ENCODE assay signal across 13 cellular contexts in the genomic region with DNA sequence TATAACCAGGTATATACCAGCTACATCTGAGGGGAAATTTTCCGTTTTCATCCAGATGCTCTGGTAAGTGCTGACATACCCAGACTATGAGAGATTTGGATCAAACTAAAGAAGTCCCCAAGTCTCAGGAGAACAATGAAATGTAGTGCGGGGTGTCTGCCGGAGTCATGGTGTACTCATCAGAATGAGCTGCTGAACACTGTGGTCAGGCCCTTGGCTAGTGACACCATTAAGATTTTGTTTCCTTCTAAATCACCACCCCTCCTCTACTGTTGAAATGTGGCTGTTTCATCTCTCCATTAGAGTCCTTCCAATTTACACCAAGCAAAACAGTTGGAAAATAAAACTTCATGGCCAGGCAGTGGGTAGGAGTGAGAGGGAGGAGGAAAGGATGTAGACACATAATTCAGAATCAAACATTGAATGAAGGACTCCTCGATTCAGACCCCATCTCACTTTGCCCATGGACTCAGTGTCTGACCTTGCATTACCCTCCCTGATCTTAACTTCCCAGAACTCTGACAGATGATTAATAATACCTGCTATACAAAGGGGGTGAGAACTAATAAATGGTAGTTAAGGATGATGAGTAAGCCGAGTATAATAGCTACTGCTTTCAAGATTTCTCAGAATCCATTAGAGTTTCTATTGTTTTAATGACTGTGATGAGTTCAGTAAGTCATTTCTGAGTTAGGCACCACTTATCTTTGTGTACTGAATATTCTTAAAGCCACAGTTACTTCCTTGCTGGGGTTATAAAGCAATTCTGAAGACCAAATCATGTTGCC.
DNase-seq lines count a peak whose midpoint lies in the region; ATAC-seq and TF ChIP-seq lines count a peak whose summit lies in the region.
"Had no signal": no experiment of that assay in that cellular context is flagged by ENCODE, and none has a peak within 500 bp of the region (broad histone marks: within the 10 kb centered on the region; RNA-seq: fewer than 3 reads in every experiment).

No MANE protein-coding gene starts in this region.

- H3K9me3 Mint-ChIP-seq in stimulated activated memory B cell treated with anti-CD40 and anti-IgM and Interleukin-4, amounts not matched to agents 10 μg/mL and 1 μg/mL and 100 μg/mL, for 72 hours, result peaks cover 18% of the 10 kb centered on the region
- H3K9me3 Mint-ChIP-seq: activated naive CD4-positive, alpha-beta T cell treated with anti-CD3 and anti-CD28 coated beads, Interleukin-2, amount 50 U/mL, for 24 hours had no signal

- H3K27me3 ChIP-seq in psoas muscle (ENCODE audit: insufficient read depth in 3 of 3, low read length in 2 of 3), result no peaks in the 10 kb centered on the region

- DNase-seq in ELR (ENCODE audit: low read depth) (peak; percentile 79), NCI-H2227 treated with DMSO at 0.1 percent for 48 hours (lab: John Stamatoyannopoulos, UW) (peak; percentile 43), epithelial cell of esophagus (ENCODE audit: low read depth) (peak; percentile 50), psoas muscle (no peak), OCI-M2 (lab: John Stamatoyannopoulos, UW; ENCODE audit: unreplicated experiment) (no peak), Kasumi-1 (lab: John Stamatoyannopoulos, UW) (no peak), GF-D8 (lab: John Stamatoyannopoulos, UW) (no peak)
- DNase-seq: NCI-H2081 had no signal

- TF ChIP-seq CTCF in epithelial cell of esophagus (IDR thresholded peaks at IDR 0.05; ENCODE audit: insufficient read depth, low read depth, low read length, missing control alignments) (no peak), psoas muscle (IDR thresholded peaks at IDR 0.05) (no peak)

- ATAC-seq in psoas muscle, result peak in 3 of 4 donors; percentile 20 to 63 (median 23)
- no peak for ATAC-seq in stimulated activated memory B cell treated with anti-CD40 and anti-IgM and Interleukin-4, amounts not matched to agents 10 μg/mL and 1 μg/mL and 100 μg/mL, for 72 hours
- ATAC-seq: HepG2, Panc1 had no signal

- peaks cover 20% of the 10 kb centered on the region for H3K4me1 Mint-ChIP-seq in stimulated activated memory B cell treated with anti-CD40 and anti-IgM and Interleukin-4, amounts not matched to agents 10 μg/mL and 1 μg/mL and 100 μg/mL, for 72 hours

- no peaks in the 10 kb centered on the region for H3K9me3 ChIP-seq in psoas muscle

- H3K4me1 ChIP-seq in psoas muscle, result peaks cover 35% of the 10 kb centered on the region

- no peaks in the 10 kb centered on the region for H3K36me3 ChIP-seq in psoas muscle (ENCODE audit: insufficient read depth in 1 of 2, low read depth in 1 of 2)

- H3K36me3 Mint-ChIP-seq in stimulated activated memory B cell treated with anti-CD40 and anti-IgM and Interleukin-4, amounts not matched to agents 10 μg/mL and 1 μg/mL and 100 μg/mL, for 72 hours, result peaks cover 29% of the 10 kb centered on the region

- no peak overlapping the region for H3K27ac ChIP-seq in psoas muscle
- H3K27ac ChIP-seq: VCaP had no signal

- no peaks in the 10 kb centered on the region for H3K27me3 Mint-ChIP-seq in stimulated activated memory B cell treated with anti-CD40 and anti-IgM and Interleukin-4, amounts not matched to agents 10 μg/mL and 1 μg/mL and 100 μg/mL, for 72 hours
- H3K27me3 Mint-ChIP-seq: activated naive CD4-positive, alpha-beta T cell treated with anti-CD3 and anti-CD28 coated beads, Interleukin-2, amount 50 U/mL, for 24 hours had no signal

- no peak overlapping the region for H3K27ac Mint-ChIP-seq in stimulated activated memory B cell treated with anti-CD40 and anti-IgM and Interleukin-4, amounts not matched to agents 10 μg/mL and 1 μg/mL and 100 μg/mL, for 72 hours
- H3K27ac Mint-ChIP-seq: activated naive CD4-positive, alpha-beta T cell treated with anti-CD3 and anti-CD28 coated beads, Interleukin-2, amount 50 U/mL, for 24 hours had no signal

- H3K4me3 ChIP-seq in epithelial cell of esophagus (ENCODE audit: low read length) (no peak overlapping the region), psoas muscle (no peak overlapping the region)

- intact Hi-C loops in psoas muscle (cut with DNase I), result no loop called here

- H3K4me3 Mint-ChIP-seq in stimulated activated memory B cell treated with anti-CD40 and anti-IgM and Interleukin-4, amounts not matched to agents 10 μg/mL and 1 μg/mL and 100 μg/mL, for 72 hours, result no peak overlapping the region
- H3K4me3 Mint-ChIP-seq: activated naive CD4-positive, alpha-beta T cell treated with anti-CD3 and anti-CD28 coated beads, Interleukin-2, amount 50 U/mL, for 24 hours had no signal

- WGBS in psoas muscle, 3 donors, result 54 to 77% (median 69%) methylated on average over 5 of the region's 5 CpGs

Comparison
In these comparisons a context has a peak if more than half of its experiments do, and no peak if none do; other contexts are left out.
1. DNase-seq: peak in ELR (single experiment), NCI-H2227 treated with DMSO at 0.1 percent for 48 hours (single experiment) and epithelial cell of esophagus (single experiment); none in psoas muscle (0 of 2), OCI-M2 (single experiment), Kasumi-1 (0 of 2) and GF-D8 (single experiment).